Comparison of ENCODE assay signal across 9 cellular contexts in genomic region chr14:22660654-22661053, GRCh38. TPM values are rescaled to one million over a fixed set of nuclear protein-coding genes. Genes with fewer than 3 reads are reported as not detected.
"Had no signal": no experiment of that assay in that cellular context is flagged by ENCODE, and none has a peak within 500 bp of the region (broad histone marks: within the 10 kb centered on the region; RNA-seq: fewer than 3 reads in every experiment).

No MANE protein-coding gene starts in this region.

- H3K9me3 Mint-ChIP-seq: IgD-negative memory B cell had no signal

- DNase-seq: IMR-90, KBM-7, KG1 had no signal

- H3K4me2 ChIP-seq: KMS-11 had no signal

- H3K27me3 Mint-ChIP-seq: IgD-negative memory B cell had no signal

- H3K27ac Mint-ChIP-seq: IgD-negative memory B cell had no signal

- H3K27ac ChIP-seq: HL-60, KMS-11 had no signal

- H3K9ac ChIP-seq: KMS-11 had no signal

- FAIRE-seq: HTR-8/SVneo had no signal

- H3K4me3 Mint-ChIP-seq: IgD-negative memory B cell had no signal

- H3K36me3 Mint-ChIP-seq: IgD-negative memory B cell had no signal

- H3K4me1 Mint-ChIP-seq: IgD-negative memory B cell had no signal

RNA-seq across cellular contexts. Expression of gene OR6J1, which starts 16.5 kb away (rescaled TPM):
- total RNA-seq: HT-29, HT1080, IMR-90 had no signal
- polyA plus RNA-seq: IgD-negative memory B cell, IMR-90 had no signal
